In the genomic region with DNA sequence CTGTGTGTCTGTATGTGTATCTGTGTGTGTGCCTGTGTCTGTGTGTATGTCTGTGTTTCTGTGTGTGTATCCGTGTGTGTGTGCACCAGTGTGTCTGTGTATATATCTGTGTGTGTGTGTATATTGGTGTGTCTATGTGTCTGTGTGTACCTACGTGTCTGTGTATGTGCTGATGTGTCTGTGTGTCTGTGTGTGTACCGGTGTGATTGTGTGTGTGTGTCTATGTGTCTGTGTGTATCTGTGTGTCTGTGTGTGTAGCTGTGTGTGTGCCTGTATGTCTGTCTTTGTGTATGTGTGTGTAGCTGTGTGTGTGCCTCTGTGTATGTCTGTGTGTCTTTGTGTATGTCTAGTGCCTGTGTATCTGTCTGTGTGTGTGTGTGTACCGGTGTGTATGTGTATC, we compare ENCODE assay signal across 1 cellular context.
TF ChIP-seq lines count a peak whose summit lies in the region.

No MANE protein-coding gene starts in this region.

TF ChIP-seq in HepG2, 621 proteins besides CTCF, POLR2A, EP300 and RAD21:
- TF ChIP-seq, protein P1, sequence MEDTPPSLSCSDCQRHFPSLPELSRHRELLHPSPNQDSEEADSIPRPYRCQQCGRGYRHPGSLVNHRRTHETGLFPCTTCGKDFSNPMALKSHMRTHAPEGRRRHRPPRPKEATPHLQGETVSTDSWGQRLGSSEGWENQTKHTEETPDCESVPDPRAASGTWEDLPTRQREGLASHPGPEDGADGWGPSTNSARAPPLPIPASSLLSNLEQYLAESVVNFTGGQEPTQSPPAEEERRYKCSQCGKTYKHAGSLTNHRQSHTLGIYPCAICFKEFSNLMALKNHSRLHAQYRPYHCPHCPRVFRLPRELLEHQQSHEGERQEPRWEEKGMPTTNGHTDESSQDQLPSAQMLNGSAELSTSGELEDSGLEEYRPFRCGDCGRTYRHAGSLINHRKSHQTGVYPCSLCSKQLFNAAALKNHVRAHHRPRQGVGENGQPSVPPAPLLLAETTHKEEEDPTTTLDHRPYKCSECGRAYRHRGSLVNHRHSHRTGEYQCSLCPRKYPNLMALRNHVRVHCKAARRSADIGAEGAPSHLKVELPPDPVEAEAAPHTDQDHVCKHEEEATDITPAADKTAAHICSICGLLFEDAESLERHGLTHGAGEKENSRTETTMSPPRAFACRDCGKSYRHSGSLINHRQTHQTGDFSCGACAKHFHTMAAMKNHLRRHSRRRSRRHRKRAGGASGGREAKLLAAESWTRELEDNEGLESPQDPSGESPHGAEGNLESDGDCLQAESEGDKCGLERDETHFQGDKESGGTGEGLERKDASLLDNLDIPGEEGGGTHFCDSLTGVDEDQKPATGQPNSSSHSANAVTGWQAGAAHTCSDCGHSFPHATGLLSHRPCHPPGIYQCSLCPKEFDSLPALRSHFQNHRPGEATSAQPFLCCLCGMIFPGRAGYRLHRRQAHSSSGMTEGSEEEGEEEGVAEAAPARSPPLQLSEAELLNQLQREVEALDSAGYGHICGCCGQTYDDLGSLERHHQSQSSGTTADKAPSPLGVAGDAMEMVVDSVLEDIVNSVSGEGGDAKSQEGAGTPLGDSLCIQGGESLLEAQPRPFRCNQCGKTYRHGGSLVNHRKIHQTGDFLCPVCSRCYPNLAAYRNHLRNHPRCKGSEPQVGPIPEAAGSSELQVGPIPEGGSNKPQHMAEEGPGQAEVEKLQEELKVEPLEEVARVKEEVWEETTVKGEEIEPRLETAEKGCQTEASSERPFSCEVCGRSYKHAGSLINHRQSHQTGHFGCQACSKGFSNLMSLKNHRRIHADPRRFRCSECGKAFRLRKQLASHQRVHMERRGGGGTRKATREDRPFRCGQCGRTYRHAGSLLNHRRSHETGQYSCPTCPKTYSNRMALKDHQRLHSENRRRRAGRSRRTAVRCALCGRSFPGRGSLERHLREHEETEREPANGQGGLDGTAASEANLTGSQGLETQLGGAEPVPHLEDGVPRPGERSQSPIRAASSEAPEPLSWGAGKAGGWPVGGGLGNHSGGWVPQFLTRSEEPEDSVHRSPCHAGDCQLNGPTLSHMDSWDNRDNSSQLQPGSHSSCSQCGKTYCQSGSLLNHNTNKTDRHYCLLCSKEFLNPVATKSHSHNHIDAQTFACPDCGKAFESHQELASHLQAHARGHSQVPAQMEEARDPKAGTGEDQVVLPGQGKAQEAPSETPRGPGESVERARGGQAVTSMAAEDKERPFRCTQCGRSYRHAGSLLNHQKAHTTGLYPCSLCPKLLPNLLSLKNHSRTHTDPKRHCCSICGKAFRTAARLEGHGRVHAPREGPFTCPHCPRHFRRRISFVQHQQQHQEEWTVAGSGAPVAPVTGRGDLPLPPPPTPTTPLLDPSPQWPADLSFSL (CRISPR knock-in tag; IDR thresholded peaks at IDR 0.05): peak; percentile 74; the same call in 1 of the 2 replicates
- TF ChIP-seq ATF7 (IDR thresholded peaks at IDR 0.05): peak; percentile 5; the same call in 1 of the 2 replicates
- TF ChIP-seq ATF7 (CRISPR knock-in tag; IDR thresholded peaks at IDR 0.05): no peak
- TF ChIP-seq HNRNPH1 (optimal IDR thresholded peaks at IDR 0.05; ENCODE audit: low read depth, low read length): no peak
- TF ChIP-seq FOXP1 (IDR thresholded peaks at IDR 0.05): peak; percentile 26; the same call in 1 of the 2 replicates
- no peak for TF ChIP-seq FOXP1 (CRISPR knock-in tag; IDR thresholded peaks at IDR 0.05)
